ENCODE assay signal across 1 cellular context in genomic region chrX:107659768-107660167, GRCh38.
TF ChIP-seq lines count a peak whose summit lies in the region.

No MANE protein-coding gene starts in this region.

TF ChIP-seq in WTC11, 78 proteins besides CTCF, POLR2A, EP300 and RAD21 (continued from another document):
- TF ChIP-seq, protein P1, sequence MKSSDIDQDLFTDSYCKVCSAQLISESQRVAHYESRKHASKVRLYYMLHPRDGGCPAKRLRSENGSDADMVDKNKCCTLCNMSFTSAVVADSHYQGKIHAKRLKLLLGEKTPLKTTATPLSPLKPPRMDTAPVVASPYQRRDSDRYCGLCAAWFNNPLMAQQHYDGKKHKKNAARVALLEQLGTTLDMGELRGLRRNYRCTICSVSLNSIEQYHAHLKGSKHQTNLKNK (CRISPR knock-in tag; IDR thresholded peaks at IDR 0.05): no peak
- no peak for TF ChIP-seq MXD4 (CRISPR knock-in tag; IDR thresholded peaks at IDR 0.05; ENCODE audit: borderline replicate concordance)
- no peak for TF ChIP-seq FOXK1 (CRISPR knock-in tag; IDR thresholded peaks at IDR 0.05)
- TF ChIP-seq ZNF263 (CRISPR knock-in tag; IDR thresholded peaks at IDR 0.05; ENCODE audit: low read depth): no peak
- TF ChIP-seq GABPB1 (CRISPR knock-in tag; IDR thresholded peaks at IDR 0.05): no peak
- TF ChIP-seq HMGA2 (CRISPR knock-in tag; IDR thresholded peaks at IDR 0.05): no peak
- TF ChIP-seq ZNF423 (CRISPR knock-in tag; IDR thresholded peaks at IDR 0.05): no peak
- TF ChIP-seq ESRRA (CRISPR knock-in tag; IDR thresholded peaks at IDR 0.05; ENCODE audit: borderline replicate concordance): no peak
- no peak for TF ChIP-seq NFYB (CRISPR knock-in tag; conservative IDR thresholded peaks at IDR 0.05; ENCODE audit: low read depth)
- TF ChIP-seq GRHL2 (CRISPR knock-in tag; IDR thresholded peaks at IDR 0.05; ENCODE audit: insufficient replicate concordance, severe bottlenecking): no peak
